In genomic region chr1:55179177-55179835, GRCh38 we compare ENCODE assay signal across 1 cellular context.
TF ChIP-seq lines count a peak whose summit lies in the region.

No MANE protein-coding gene starts in this region.

TF ChIP-seq in WTC11, 78 proteins besides CTCF, POLR2A, EP300 and RAD21 (continued from another document):
- TF ChIP-seq STAT6 (CRISPR knock-in tag; conservative IDR thresholded peaks at IDR 0.05; ENCODE audit: low read depth) (no peak), NR3C1 (CRISPR knock-in tag; conservative IDR thresholded peaks at IDR 0.05; ENCODE audit: low read depth) (no peak), ERG (CRISPR knock-in tag; IDR thresholded peaks at IDR 0.05) (no peak), ZMAT4 (CRISPR knock-in tag; IDR thresholded peaks at IDR 0.05) (no peak), ATF1 (CRISPR knock-in tag; IDR thresholded peaks at IDR 0.05) (no peak)
TF ChIP-seq in WTC11: peak in this region for 0.
